ENCODE assay signal across 8 cellular contexts in the genomic region with DNA sequence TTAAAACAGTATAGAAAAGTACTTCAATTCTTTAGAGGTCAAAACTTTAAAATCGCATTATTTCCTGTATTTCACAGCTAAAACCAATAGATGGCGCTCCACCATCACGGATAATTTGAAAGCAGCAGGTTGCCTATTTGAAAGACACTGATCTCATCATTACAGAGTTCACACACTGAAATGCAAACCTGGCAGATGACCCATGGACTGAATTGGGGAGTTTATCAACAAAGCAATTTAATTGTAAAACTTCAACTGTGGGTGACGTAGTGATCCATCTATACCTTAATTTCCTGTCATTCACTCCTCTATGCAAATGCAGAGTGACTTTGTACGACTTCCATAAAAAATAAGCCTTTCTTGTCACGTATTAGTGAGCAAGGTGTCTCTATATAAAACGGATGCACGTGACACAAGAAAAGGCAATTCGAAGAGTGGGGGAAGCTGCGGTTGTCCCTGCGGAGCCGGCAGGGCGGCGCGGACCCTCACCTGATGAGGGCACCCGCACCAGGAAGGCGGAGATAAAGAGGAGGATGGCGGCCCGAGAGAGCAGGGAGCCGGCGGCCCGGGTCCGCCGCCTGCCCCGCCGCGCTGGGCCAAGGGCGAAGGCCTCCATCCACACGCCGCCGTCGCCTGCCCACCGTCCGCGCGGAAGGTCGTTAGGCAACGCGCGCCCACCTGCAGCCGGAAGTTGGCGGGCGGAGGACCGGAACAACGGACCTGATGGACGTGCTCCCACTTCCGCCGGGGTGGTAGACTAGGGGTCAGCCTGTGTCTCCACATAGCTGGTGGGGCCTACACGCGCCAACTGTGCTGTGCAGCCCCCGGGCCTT. TPM values are rescaled to one million over a fixed set of nuclear protein-coding genes. Genes with fewer than 3 reads are reported as not detected.
DNase-seq lines count a peak whose midpoint lies in the region; ATAC-seq lines count a peak whose summit lies in the region.

A gene with protein sequence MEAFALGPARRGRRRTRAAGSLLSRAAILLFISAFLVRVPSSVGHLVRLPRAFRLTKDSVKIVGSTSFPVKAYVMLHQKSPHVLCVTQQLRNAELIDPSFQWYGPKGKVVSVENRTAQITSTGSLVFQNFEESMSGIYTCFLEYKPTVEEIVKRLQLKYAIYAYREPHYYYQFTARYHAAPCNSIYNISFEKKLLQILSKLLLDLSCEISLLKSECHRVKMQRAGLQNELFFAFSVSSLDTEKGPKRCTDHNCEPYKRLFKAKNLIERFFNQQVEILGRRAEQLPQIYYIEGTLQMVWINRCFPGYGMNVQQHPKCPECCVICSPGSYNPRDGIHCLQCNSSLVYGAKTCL (minus strand): TSS at position 668 of the 833 bp plus-strand sequence. CDS start 52 bp downstream, at position 616.

- H3K27me3 ChIP-seq in HUES48 (ENCODE audit: control insufficient read depth, insufficient read depth, low read length): no peaks in the 10 kb centered on the region
- no peaks in the 10 kb centered on the region for H3K27me3 ChIP-seq in rectal smooth muscle tissue (ENCODE audit: control insufficient read depth, insufficient read depth, low read length)

- peak within 1 kb of the TSS; percentile 76 for H3K4me3 Mint-ChIP-seq in activated naive CD4-positive, alpha-beta T cell treated with anti-CD3 and anti-CD28 coated beads for 36 hours

- H3K9ac ChIP-seq in HUES48 (ENCODE audit: low read depth, low read length) (no peak within 1 kb of the TSS), rectal smooth muscle tissue (ENCODE audit: low read length) (no peak within 1 kb of the TSS)

- CTCF ChIA-PET in activated naive CD4-positive, alpha-beta T cell treated with anti-CD3 and anti-CD28 coated beads for 36 hours (lab: Charles Lee): interaction anchor here (0.6 to 3.9 kb wide), 30 partner anchors 8 to 1070 kb away, joined by 3 to 35 read pairs (median 4); no protein-coding TSS in a partner anchor

- intact Hi-C loops in activated naive CD4-positive, alpha-beta T cell treated with anti-CD3 and anti-CD28 coated beads for 36 hours (cut with micrococcal nuclease): loop anchor here (1.0 to 10.0 kb wide), 14 partner anchors 50 to 1272 kb away; no protein-coding TSS in a partner anchor
- intact Hi-C loops in Right ventricle myocardium superior (cut with DNase I): no loop called here

- H3K4me3 ChIP-seq in HUES48 (ENCODE audit: low read depth, low read length) (peak within 1 kb of the TSS; percentile 27; the same call in 1 of the 2 replicates), rectal smooth muscle tissue (ENCODE audit: low read length) (peak within 1 kb of the TSS; percentile 46)

- H3K36me3 ChIP-seq in HUES48 (ENCODE audit: control insufficient read depth, insufficient read depth, low read length): no peaks in the 10 kb centered on the region
- H3K36me3 ChIP-seq in rectal smooth muscle tissue (ENCODE audit: control insufficient read depth, insufficient read depth, low read length): no peaks in the 10 kb centered on the region

- no peaks in the 10 kb centered on the region for H3K27me3 Mint-ChIP-seq in activated naive CD4-positive, alpha-beta T cell treated with anti-CD3 and anti-CD28 coated beads for 36 hours (ENCODE audit: low read depth)

- H3K9me3 ChIP-seq in HUES48 (ENCODE audit: control insufficient read depth, insufficient read depth, low read length): no peaks in the 10 kb centered on the region

- DNase-seq in DMS153 (lab: John Stamatoyannopoulos, UW) (peak; percentile 13), RKO (ENCODE audit: low spot score) (peak; percentile 40), Right ventricle myocardium superior (no peak), GDM1 (lab: John Stamatoyannopoulos, UW) (no peak)
- peak; percentile 67 for DNase-seq in activated naive CD4-positive, alpha-beta T cell treated with anti-CD3 and anti-CD28 coated beads for 36 hours

- peak within 1 kb of the TSS; percentile 81 for H3K27ac Mint-ChIP-seq in activated naive CD4-positive, alpha-beta T cell treated with anti-CD3 and anti-CD28 coated beads for 36 hours

- H3K27ac ChIP-seq in HUES48 (ENCODE audit: low read depth, low read length) (no peak within 1 kb of the TSS), rectal smooth muscle tissue (ENCODE audit: low read depth, low read length) (no peak within 1 kb of the TSS)

- H3K4me1 ChIP-seq in HUES48 (ENCODE audit: control insufficient read depth, insufficient read depth, low read length) (peaks cover 3% of the 10 kb centered on the region; the same call in 1 of the 2 replicates), rectal smooth muscle tissue (ENCODE audit: control insufficient read depth, insufficient read depth, low read length) (no peaks in the 10 kb centered on the region)

- H3K4me1 Mint-ChIP-seq in activated naive CD4-positive, alpha-beta T cell treated with anti-CD3 and anti-CD28 coated beads for 36 hours (ENCODE audit: low read depth): peaks cover 7% of the 10 kb centered on the region

- ATAC-seq in GM21447 (IDR thresholded peaks at IDR 0.05; ENCODE audit: unreplicated experiment) (peak; percentile 75), Right ventricle myocardium superior (ENCODE audit: poor library complexity) (peak; percentile 80)

- H3K9me3 Mint-ChIP-seq in activated naive CD4-positive, alpha-beta T cell treated with anti-CD3 and anti-CD28 coated beads for 36 hours: peaks cover 8% of the 10 kb centered on the region

- H3K36me3 Mint-ChIP-seq in activated naive CD4-positive, alpha-beta T cell treated with anti-CD3 and anti-CD28 coated beads for 36 hours (ENCODE audit: low read depth): no peaks in the 10 kb centered on the region

RNA-seq across cellular contexts. Expression of the gene that starts here (rescaled TPM):
- total RNA-seq in activated naive CD4-positive, alpha-beta T cell treated with anti-CD3 and anti-CD28 coated beads for 36 hours: not detected
- total RNA-seq in Right ventricle myocardium superior: not detected

Comparison
In these comparisons a context has a peak if more than half of its experiments do, and no peak if none do; other contexts are left out.
1. Peak in DNase-seq in activated naive CD4-positive, alpha-beta T cell treated with anti-CD3 and anti-CD28 coated beads for 36 hours; RNA of the gene not detected or under 1 TPM.
2. Peak in ATAC-seq in Right ventricle myocardium superior; RNA of the gene not detected or under 1 TPM.
3. DNase-seq: peak in DMS153 (single experiment) and RKO (single experiment); none in Right ventricle myocardium superior (single experiment) and GDM1 (single experiment).